In the genomic region with DNA sequence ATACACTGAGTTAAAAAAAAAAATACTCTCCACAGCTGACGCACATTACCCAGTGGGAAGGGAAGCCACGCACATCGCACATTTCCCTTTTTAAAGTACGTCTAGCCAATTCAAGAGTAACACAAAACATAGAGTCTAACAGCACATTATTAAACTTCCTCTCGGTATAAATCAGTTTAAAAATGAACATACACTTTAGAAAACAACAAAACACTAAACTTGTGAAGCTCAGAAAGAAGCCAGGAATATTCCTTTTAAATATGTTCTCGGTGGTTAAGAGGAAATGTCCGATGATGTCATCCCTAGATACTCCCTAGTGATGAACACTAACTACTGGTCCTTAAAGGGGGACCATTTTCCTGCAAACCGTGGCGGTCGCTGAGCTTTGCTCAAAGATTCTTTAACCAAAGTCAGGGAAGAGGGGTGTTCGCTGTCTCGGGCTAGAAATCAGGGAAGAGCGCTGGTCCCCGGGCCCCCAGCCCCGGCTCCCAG, we compare ENCODE assay signal across 8 cellular contexts. TPM values are rescaled to one million over a fixed set of nuclear protein-coding genes. Genes with fewer than 3 reads are reported as not detected.
A peak's percentile ranks its signal among the peaks of the same experiment; 100 is the strongest.
DNase-seq lines count a peak whose midpoint lies in the region; ATAC-seq and TF ChIP-seq lines count a peak whose summit lies in the region.

No MANE protein-coding gene starts in this region.

- H3K27me3 ChIP-seq in ectodermal cell (ENCODE audit: control insufficient read depth, insufficient read depth, low read length, poor library complexity, severe bottlenecking) (no peaks in the 10 kb centered on the region), thyroid gland (no peaks in the 10 kb centered on the region)

- H3K4me3 ChIP-seq in ectodermal cell (ENCODE audit: insufficient read depth, low read depth, low read length) (peak overlapping the region; percentile 57), thyroid gland (replicated peaks in 1 of 3) (peak overlapping the region; percentile 5 to 70 (median 36))

- DNase-seq in DMS 273 (lab: John Stamatoyannopoulos, UW; ENCODE audit: unreplicated experiment) (peak; percentile 62), DMS 273 treated with DMSO at 0.1 percent for 48 hours (lab: John Stamatoyannopoulos, UW) (no peak), HT-29 (ENCODE audit: low spot score) (peak; percentile 58), SHP77 treated with DMSO at 0.1 percent for 48 hours (lab: John Stamatoyannopoulos, UW) (peak; percentile 42), medulla oblongata (ENCODE audit: extremely low spot score) (peak; percentile 65), thyroid gland (peak in 1 of 2 donors; percentile 1)

- no peaks in the 10 kb centered on the region for H3K36me3 ChIP-seq in ectodermal cell (ENCODE audit: control insufficient read depth, insufficient read depth, low read length)
- no peaks in the 10 kb centered on the region for H3K36me3 ChIP-seq in thyroid gland

- 2 to 3% methylated on average over 15 of the region's 15 CpGs for WGBS in ectodermal cell, 2 experiments
- WGBS in thyroid gland, 2 donors = 5 to 7% methylated on average over 10 to 14 of the region's 15 CpGs

- TF ChIP-seq POLR2A in thyroid gland (IDR thresholded peaks at IDR 0.05) = no peak

- H3K27ac ChIP-seq in ectodermal cell (ENCODE audit: insufficient read depth, low read depth, low read length, poor library complexity, severe bottlenecking) (peak overlapping the region; percentile 82), thyroid gland (no peak overlapping the region)

- intact Hi-C loops in thyroid gland (cut with DNase I) = no loop called here

- no peak for TF ChIP-seq CTCF in thyroid gland (IDR thresholded peaks at IDR 0.05)

- H3K9me3 ChIP-seq in ectodermal cell (ENCODE audit: control insufficient read depth, low read length) (no peaks in the 10 kb centered on the region), thyroid gland (no peaks in the 10 kb centered on the region)

- H3K4me1 ChIP-seq in ectodermal cell (ENCODE audit: control insufficient read depth, insufficient read depth, low read length) (peaks cover 12% of the 10 kb centered on the region), thyroid gland (peaks cover 0 to 12% of the 10 kb centered on the region in 2 donors)

- peak; percentile 64 for ATAC-seq in GM21526 (IDR thresholded peaks at IDR 0.05; ENCODE audit: low FRiP score, unreplicated experiment)

RNA-seq across cellular contexts. Expression of a gene that starts 0.7 kb away (rescaled TPM):
- 17.9 and 20.5 TPM in 2 replicates for total RNA-seq in HT-29 (2014; rRNA removed; shearing (Covaris generic))
- polyA plus RNA-seq in ectodermal cell (2013, experiment 1 of 4) = 130 TPM
- 148 TPM for polyA plus RNA-seq in ectodermal cell (2013, experiment 2 of 4)
- 91.5 TPM for polyA plus RNA-seq in ectodermal cell (2013, experiment 3 of 4)
- polyA plus RNA-seq in ectodermal cell (2013, experiment 4 of 4) = 107 TPM
- total RNA-seq in thyroid gland = 10 to 100 TPM in 3 of 4 donors, 1 to 10 TPM in 1; 6.4 to 19.4 (median 11.9) TPM

RNA-seq across cellular contexts. Expression of a gene that starts 14.0 kb away (rescaled TPM):
- total RNA-seq in HT-29 (2014; rRNA removed; shearing (Covaris generic)) = not detected in 2 replicates
- polyA plus RNA-seq in ectodermal cell (2013, experiment 1 of 4) = 0.22 TPM
- polyA plus RNA-seq in ectodermal cell (2013, experiment 2 of 4) = 0.23 TPM
- 0.27 TPM for polyA plus RNA-seq in ectodermal cell (2013, experiment 3 of 4)
- 0.20 TPM for polyA plus RNA-seq in ectodermal cell (2013, experiment 4 of 4)
- not detected for total RNA-seq in thyroid gland

RNA-seq across cellular contexts. Expression of a gene that starts 28.7 kb away (rescaled TPM):
- total RNA-seq in HT-29 (2014; rRNA removed; shearing (Covaris generic)) = not detected in 2 replicates
- polyA plus RNA-seq in ectodermal cell (2013, experiment 1 of 4) = 0.20 TPM
- polyA plus RNA-seq in ectodermal cell (2013, experiment 2 of 4) = 0.07 TPM
- polyA plus RNA-seq in ectodermal cell (2013, experiment 3 of 4) = 0.05 TPM
- not detected for polyA plus RNA-seq in ectodermal cell (2013, experiment 4 of 4)
- total RNA-seq in thyroid gland = not detected

RNA-seq across cellular contexts. Expression of a gene that starts 56.6 kb away (rescaled TPM):
- not detected in 2 replicates for total RNA-seq in HT-29 (2014; rRNA removed; shearing (Covaris generic))
- 0.52 TPM for polyA plus RNA-seq in ectodermal cell (2013, experiment 1 of 4)
- polyA plus RNA-seq in ectodermal cell (2013, experiment 2 of 4) = 0.96 TPM
- polyA plus RNA-seq in ectodermal cell (2013, experiment 3 of 4) = 0.21 TPM
- polyA plus RNA-seq in ectodermal cell (2013, experiment 4 of 4) = 0.85 TPM
- not detected for total RNA-seq in thyroid gland
